ENCODE assay signal across 11 cellular contexts in genomic region chr1:77322061-77322900, GRCh38. TPM values are rescaled to one million over a fixed set of nuclear protein-coding genes. Genes with fewer than 3 reads are reported as not detected.
DNase-seq lines count a peak whose midpoint lies in the region; ATAC-seq, FAIRE-seq and TF ChIP-seq lines count a peak whose summit lies in the region.
"Had no signal": no experiment of that assay in that cellular context is flagged by ENCODE, and none has a peak within 500 bp of the region (broad histone marks: within the 10 kb centered on the region; RNA-seq: fewer than 3 reads in every experiment).

No MANE protein-coding gene starts in this region.

- TF ChIP-seq POLR2A in K562 (conservative IDR thresholded peaks at IDR 0.05), result no peak

- TF ChIP-seq CTCF in BJ (IDR thresholded peaks at IDR 0.05; ENCODE audit: insufficient read depth, low read depth, low read length), result no peak
- TF ChIP-seq CTCF in K562 (IDR thresholded peaks at IDR 0.05 in 2 of 3, conservative IDR thresholded peaks at IDR 0.05 in 1 of 3; ENCODE audit: insufficient read depth in 2 of 3, low read depth in 1 of 3, low read length in 3 of 3), result no peak
- no peak for TF ChIP-seq CTCF in upper lobe of right lung (IDR thresholded peaks at IDR 0.05)

- H3K9ac ChIP-seq in HUES48 (ENCODE audit: low read depth, low read length) (no peak overlapping the region), K562 (ENCODE audit: insufficient read depth in 1 of 2, low read depth in 2 of 2, low read length in 2 of 2) (no peak overlapping the region)

- no peaks in the 10 kb centered on the region for H3K79me2 ChIP-seq in K562 (ENCODE audit: control insufficient read depth, insufficient read depth, low read length)

- CTCF ChIA-PET in BJ (lab: Yijun Ruan, JAX), result no interaction called here
- CTCF ChIA-PET in K562 (lab: Yijun Ruan, JAX; ENCODE audit: low intra/inter-chr PET ratio), result no interaction called here

- no peak overlapping the region; the same call in none of the 2 replicates for H2AFZ ChIP-seq in K562 (ENCODE audit: low read depth, low read length)

- 12% methylated on average over 6 of the region's 6 CpGs for WGBS in K562 (ENCODE audit: insufficient coverage, low coverage, missing lambda C conversion rate)

- ATAC-seq in K562 (peak; percentile 88), HG03469 (IDR thresholded peaks at IDR 0.05; ENCODE audit: unreplicated experiment) (no peak), upper lobe of right lung (no peak)
- ATAC-seq: T-helper 17 cell had no signal

- no TSS peak for BruUV-seq in K562 (replicated peaks; lab: Mats Ljungman, UMichigan)

- no peaks in the 10 kb centered on the region for H3K9me1 ChIP-seq in K562 (ENCODE audit: control insufficient read depth, insufficient read depth, low read length)

- peak overlapping the region; percentile 81 for H3K27ac ChIP-seq in HUES48 (ENCODE audit: low read depth, low read length)
- 0 out of 3 replicates have a peak overlapping the region, but pooled peaks have one; percentile 11 for H3K27ac ChIP-seq in K562 (ENCODE audit: extremely low read depth, low read depth, low read length)
- H3K27ac ChIP-seq in upper lobe of right lung, result no peak overlapping the region
- H3K27ac ChIP-seq: skin epidermis had no signal

- H3K4me1 ChIP-seq in HUES48 (ENCODE audit: control insufficient read depth, insufficient read depth, low read length) (peaks cover 12% of the 10 kb centered on the region), K562 (replicated peaks in 1 of 2; ENCODE audit: control insufficient read depth in 2 of 2, insufficient read depth in 2 of 2, low read length in 2 of 2) (no peaks in the 10 kb centered on the region; a peak in 1 of 5 replicates), upper lobe of right lung (no peaks in the 10 kb centered on the region)

- TF ChIP-seq RAD21 in K562 (CRISPR knock-in tag; conservative IDR thresholded peaks at IDR 0.05 in 1 of 2, IDR thresholded peaks at IDR 0.05 in 1 of 2), result no peak

- H3K4me3 ChIP-seq in BJ (ENCODE audit: low read depth, low read length) (no peak overlapping the region), HUES48 (ENCODE audit: low read depth, low read length) (no peak overlapping the region), K562 (no peak overlapping the region), upper lobe of right lung (no peak overlapping the region)
- H3K4me3 ChIP-seq: skin epidermis had no signal

- H3K4me2 ChIP-seq in K562 (ENCODE audit: insufficient read depth, low read length), result no peak overlapping the region; the same call in 1 of the 2 replicates

- DNase-seq in BJ (ENCODE audit: low read depth) (peak; percentile 66), K562 (ENCODE audit: extremely low read depth in 1 of 4, low spot score in 3 of 4) (peak; percentile 10 to 68 (median 32)), kidney tubule cell (ENCODE audit: low spot score) (peak; percentile 99), NCI-H1694 (lab: John Stamatoyannopoulos, UW) (no peak), upper lobe of right lung (no peak), Ammon's horn (ENCODE audit: low spot score) (no peak)
- DNase-seq: Kasumi-1, T-helper 17 cell had no signal

- no peaks in the 10 kb centered on the region for H3K9me3 ChIP-seq in HUES48 (ENCODE audit: control insufficient read depth, insufficient read depth, low read length)
- no peaks in the 10 kb centered on the region for H3K9me3 ChIP-seq in K562 (replicated peaks; ENCODE audit: control insufficient read depth, insufficient read depth, low read depth, low read length)
- H3K9me3 ChIP-seq in upper lobe of right lung, result no peaks in the 10 kb centered on the region

- in situ Hi-C loops in K562 (cut with MboI), result no loop called here

- no peaks in the 10 kb centered on the region for H4K20me1 ChIP-seq in K562 (replicated peaks; ENCODE audit: control insufficient read depth, insufficient read depth, low read length)

- FAIRE-seq in K562 (lab: Jason Lieb, UNC), result peak; percentile 78

- POLR2A ChIA-PET in BJ (lab: Charles Lee), result interaction anchor here (0.6 kb wide), 1 partner anchor 27 kb away, joined by 3 read pairs; no protein-coding TSS in a partner anchor
- POLR2A ChIA-PET in K562 (lab: Yijun Ruan, JAX), result no interaction called here

- intact Hi-C loops in K562 (cut with micrococcal nuclease) (no loop called here), upper lobe of right lung (cut with DNase I) (no loop called here)

- TF ChIP-seq EP300 in K562 (IDR thresholded peaks at IDR 0.05; ENCODE audit: low read length), result no peak

- H3K36me3 ChIP-seq in BJ (ENCODE audit: control insufficient read depth, insufficient read depth, low read length) (no peaks in the 10 kb centered on the region), HUES48 (ENCODE audit: control insufficient read depth, insufficient read depth, low read length) (no peaks in the 10 kb centered on the region), K562 (ENCODE audit: control insufficient read depth, insufficient read depth, low read length) (no peaks in the 10 kb centered on the region), upper lobe of right lung (no peaks in the 10 kb centered on the region)

- H3K27me3 ChIP-seq in BJ (ENCODE audit: control insufficient read depth, insufficient read depth, low read length) (no peaks in the 10 kb centered on the region), HUES48 (ENCODE audit: control insufficient read depth, insufficient read depth, low read length) (no peaks in the 10 kb centered on the region), K562 (ENCODE audit: control insufficient read depth in 2 of 2, insufficient read depth in 2 of 2, low read length in 2 of 2) (no peaks in the 10 kb centered on the region), upper lobe of right lung (no peaks in the 10 kb centered on the region)

TF ChIP-seq in K562, 482 proteins besides CTCF, POLR2A, EP300 and RAD21 (continues in another document):
- TF ChIP-seq ZNF316 (IDR thresholded peaks at IDR 0.05) (peak; percentile 91), NR0B1 (IDR thresholded peaks at IDR 0.05; ENCODE audit: partially characterized antibody) (no peak), NFE2 (IDR thresholded peaks at IDR 0.05; ENCODE audit: low read depth) (peak; percentile 95), RB1 (IDR thresholded peaks at IDR 0.05; ENCODE audit: low read depth) (no peak), MTA2 (IDR thresholded peaks at IDR 0.05; ENCODE audit: low read depth) (no peak), FOSL1 (tag; conservative IDR thresholded peaks at IDR 0.05) (0 out of 2 replicates have a peak, but pooled peaks have one; percentile 25), FOXJ3 (CRISPR knock-in tag; IDR thresholded peaks at IDR 0.05) (no peak), DPF2 (IDR thresholded peaks at IDR 0.05) (peak; percentile 47; the same call in 1 of the 2 replicates), MAFG (tag; conservative IDR thresholded peaks at IDR 0.05) (peak; percentile 88), FIP1L1 (IDR thresholded peaks at IDR 0.05; ENCODE audit: low read depth, low read length, poor library complexity, severe bottlenecking) (no peak), MYBL2 (IDR thresholded peaks at IDR 0.05; ENCODE audit: low read depth) (0 out of 2 replicates have a peak, but pooled peaks have one; percentile 40), MYBL2 (CRISPR knock-in tag; IDR thresholded peaks at IDR 0.05; ENCODE audit: borderline replicate concordance) (no peak), MAFF (IDR thresholded peaks at IDR 0.05; ENCODE audit: low read length) (peak; percentile 73; the same call in 1 of the 2 replicates), JUND (IDR thresholded peaks at IDR 0.05; ENCODE audit: borderline replicate concordance, low read depth, low read length) (peak; percentile 47; the same call in 1 of the 2 replicates), JUND (tag; IDR thresholded peaks at IDR 0.05; ENCODE audit: borderline replicate concordance, low read depth, low read length) (no peak), CHD2 (IDR thresholded peaks at IDR 0.05; ENCODE audit: low read depth, low read length) (no peak)

RNA-seq across cellular contexts. Expression of gene AK5, which starts 40.5 kb away (rescaled TPM):
- polyA plus RNA-seq in BJ (2011; rRNA removed) (7.8 and 13.2 TPM in 2 replicates), K562 (2011; rRNA removed) (not detected in 2 replicates), K562 (2014; fragmentation: Illumina TruSeq; extraction: Trizol) (not detected in 2 replicates), K562 (2014; fragmentation: Nextera tagmentation; extraction: Ambion mirVana) (under 1 TPM in 1 of 2 experiments, not detected in 1; 0.06 TPM), K562 (2014; rRNA removed) (not detected in 2 replicates)
- 7.8 and 15.9 TPM in 2 replicates for polyA minus RNA-seq in BJ (2011; rRNA and poly(A)+ RNA removed)
- not detected in 2 replicates for total RNA-seq in K562 (2011; cell fraction: chromatin; rRNA removed; ENCODE audit: low replicate concordance)
- not detected in 2 replicates for total RNA-seq in K562 (2011; cell fraction: nucleolus; rRNA removed)
- total RNA-seq in K562 (2011; cell fraction: nucleoplasm; rRNA removed), result not detected in 2 replicates
- total RNA-seq in K562 (2014; rRNA removed) (not detected in 2 replicates), K562 (2014; rRNA removed; fragmentation: Illumina TruSeq; extraction: Trizol) (not detected in 2 replicates), K562 (2015; rRNA removed; fragmentation: Illumina TruSeq; extraction: Trizol) (not detected in 2 replicates), K562 (2021) (not detected in 2 replicates), upper lobe of right lung (not detected)
- polyA plus RNA-seq in K562 (2011; cell fraction: cytosol; rRNA removed), result not detected in 2 replicates
- not detected in 2 replicates for polyA plus RNA-seq in K562 (2011; cell fraction: nucleus; rRNA removed)
- 0.55 TPM in 1 of 2 replicates, not detected in the other for polyA plus RNA-seq in K562 (2012)
- not detected in 2 replicates for polyA minus RNA-seq in K562 (2011; rRNA and poly(A)+ RNA removed)
- polyA minus RNA-seq in K562 (2011; cell fraction: cytosol; rRNA and poly(A)+ RNA removed), result not detected in 2 replicates
- not detected in 2 replicates for polyA minus RNA-seq in K562 (2011; cell fraction: nucleus; rRNA and poly(A)+ RNA removed)

Comparison
In these comparisons a context has a peak if more than half of its experiments do, and no peak if none do; other contexts are left out.
1. DNase-seq: peak in BJ (single experiment), K562 (4 of 4) and kidney tubule cell (single experiment); none in NCI-H1694 (single experiment), upper lobe of right lung (single experiment) and Ammon's horn (single experiment).